Comparison of ENCODE assay signal across 8 cellular contexts in genomic region chr19:6740589-6741348, GRCh38. TPM values are rescaled to one million over a fixed set of nuclear protein-coding genes. Genes with fewer than 3 reads are reported as not detected.
DNase-seq lines count a peak whose midpoint lies in the region; ATAC-seq and TF ChIP-seq lines count a peak whose summit lies in the region.

No MANE protein-coding gene starts in this region.

- peaks cover 44% of the 10 kb centered on the region for H3F3A ChIP-seq in GM23248 (ENCODE audit: insufficient read depth)

- no peaks in the 10 kb centered on the region for H3K9me3 Mint-ChIP-seq in natural killer cell treated with Interleukin-12 subunit alpha and Interleukin-12 subunit beta and Interleukin-15 and Interleukin-18, amount 100 ng/mL, for 72 hours

- H3K4me1 ChIP-seq in GM23248 (ENCODE audit: insufficient read depth) (peaks cover 42% of the 10 kb centered on the region), esophagus muscularis mucosa (peaks cover 57 to 81% (median 75%) of the 10 kb centered on the region in 4 donors)

- H3K27me3 ChIP-seq in GM23248 (replicated peaks; ENCODE audit: insufficient read depth) (no peaks in the 10 kb centered on the region), WERI-Rb-1 (ENCODE audit: insufficient read depth, low read depth, severe bottlenecking) (no peaks in the 10 kb centered on the region), esophagus muscularis mucosa (no peaks in the 10 kb centered on the region)

- peak overlapping the region; percentile 81 for H3K9ac ChIP-seq in GM23248

- DNase-seq in ACHN (peak; percentile 59), GM23248 (peak; percentile 51), WERI-Rb-1 (peak; percentile 88), esophagus muscularis mucosa (ENCODE audit: extremely low spot score) (no peak)
- peak; percentile 80 for DNase-seq in natural killer cell treated with Interleukin-12 subunit alpha and Interleukin-12 subunit beta and Interleukin-15 and Interleukin-18, amount 100 ng/mL, for 72 hours (ENCODE audit: low spot score)

- intact Hi-C loops in esophagus muscularis mucosa (cut with DNase I): loop anchor here (10.0 kb wide), 1 partner anchor 324 kb away; the partner anchor contains the start of gene ZNF557

- peak overlapping the region; percentile 94 for H3K4me3 ChIP-seq in GM23248
- peak overlapping the region; percentile 67 for H3K4me3 ChIP-seq in WERI-Rb-1 (ENCODE audit: low read depth, low read length)
- peak overlapping the region; percentile 84 to 96 (median 90) for H3K4me3 ChIP-seq in esophagus muscularis mucosa

- H3K4me2 ChIP-seq in GM23248 (ENCODE audit: unreplicated experiment): peak overlapping the region; percentile 90

- peak overlapping the region; percentile 79 for H3K4me3 Mint-ChIP-seq in natural killer cell treated with Interleukin-12 subunit alpha and Interleukin-12 subunit beta and Interleukin-15 and Interleukin-18, amount 100 ng/mL, for 72 hours

- H3K36me3 Mint-ChIP-seq in natural killer cell treated with Interleukin-12 subunit alpha and Interleukin-12 subunit beta and Interleukin-15 and Interleukin-18, amount 100 ng/mL, for 72 hours: peaks cover 9% of the 10 kb centered on the region

- no peaks in the 10 kb centered on the region for H4K20me1 ChIP-seq in GM23248 (ENCODE audit: insufficient read depth)

- H3K9me3 ChIP-seq in GM23248 (ENCODE audit: low read depth) (no peaks in the 10 kb centered on the region), WERI-Rb-1 (ENCODE audit: severe bottlenecking) (no peaks in the 10 kb centered on the region), esophagus muscularis mucosa (no peaks in the 10 kb centered on the region)

- H3K27me3 Mint-ChIP-seq in natural killer cell treated with Interleukin-12 subunit alpha and Interleukin-12 subunit beta and Interleukin-15 and Interleukin-18, amount 100 ng/mL, for 72 hours: no peaks in the 10 kb centered on the region

- TF ChIP-seq EP300 in esophagus muscularis mucosa (IDR thresholded peaks at IDR 0.05): peak; percentile 39

- in situ Hi-C loops in ACHN (cut with HindIII; ENCODE audit: low pct_ligation_motif_present, low pct_unique_long_range_greater_than_20kb, low sequenced_read_pairs): no loop called here
- in situ Hi-C loops in GM23248 (cut with MboI): no loop called here

- no peak for TF ChIP-seq POLR2A in esophagus muscularis mucosa (IDR thresholded peaks at IDR 0.05; ENCODE audit: low read depth)

- peak overlapping the region; percentile 14 to 53 for H3K27ac Mint-ChIP-seq in natural killer cell treated with Interleukin-12 subunit alpha and Interleukin-12 subunit beta and Interleukin-15 and Interleukin-18, amount 100 ng/mL, for 72 hours

- peak overlapping the region; percentile 46 for H3K27ac ChIP-seq in GM23248
- peak overlapping the region; percentile 70 for H3K27ac ChIP-seq in WERI-Rb-1
- H3K27ac ChIP-seq in esophagus muscularis mucosa (replicated peaks in 1 of 4): peak overlapping the region; percentile 92 to 96 (median 95)

- no peak for TF ChIP-seq CTCF in WERI-Rb-1 (IDR thresholded peaks at IDR 0.05; ENCODE audit: low read depth, low read length)
- TF ChIP-seq CTCF in esophagus muscularis mucosa (IDR thresholded peaks at IDR 0.05): no peak

- peaks cover 26 to 50% of the 10 kb centered on the region in 2 donors for H3K4me1 Mint-ChIP-seq in natural killer cell treated with Interleukin-12 subunit alpha and Interleukin-12 subunit beta and Interleukin-15 and Interleukin-18, amount 100 ng/mL, for 72 hours (ENCODE audit: low read depth in 2 of 2)

- peak overlapping the region; percentile 77 for H2AFZ ChIP-seq in GM23248

- 0 out of 2 replicates have a peak, but pooled peaks cover 3% of the 10 kb centered on the region for H3K36me3 ChIP-seq in GM23248 (ENCODE audit: low read depth)
- peaks cover 31% of the 10 kb centered on the region for H3K36me3 ChIP-seq in WERI-Rb-1
- H3K36me3 ChIP-seq in esophagus muscularis mucosa: peaks cover 7 to 37% (median 18%) of the 10 kb centered on the region in 4 donors

- peaks cover 36% of the 10 kb centered on the region for H3K79me2 ChIP-seq in GM23248 (ENCODE audit: insufficient read depth)

- no peaks in the 10 kb centered on the region for H3K9me2 ChIP-seq in GM23248 (ENCODE audit: insufficient read depth)

- 0 to 1% methylated on average over 23 to 39 of the region's 46 CpGs for WGBS in GM23248 (ENCODE audit: low coverage in 1 of 2, low lambda C conversion rate in 2 of 2, missing lambda C conversion rate in 2 of 2), 2 experiments
- 2% methylated on average over 6 of the region's 46 CpGs for WGBS in esophagus muscularis mucosa

- no peak for ATAC-seq in natural killer cell treated with Interleukin-12 subunit alpha and Interleukin-12 subunit beta and Interleukin-15 and Interleukin-18, amount 100 ng/mL, for 72 hours
- ATAC-seq in HG03045 (IDR thresholded peaks at IDR 0.05; ENCODE audit: unreplicated experiment) (no peak), GM21786 (IDR thresholded peaks at IDR 0.05; ENCODE audit: unreplicated experiment) (no peak), GM19023 (IDR thresholded peaks at IDR 0.05; ENCODE audit: unreplicated experiment) (no peak)

RNA-seq across cellular contexts. Expression of gene TRIP10, which starts 1.3 kb away (rescaled TPM):
- 48.0 and 68.2 TPM in 2 replicates for total RNA-seq in GM23248 (2014; rRNA removed; shearing (Covaris generic))
- polyA plus RNA-seq in GM23248 (2016; fragmentation: Nextera tagmentation; extraction: Ambion mirVana): 48.9 and 50.1 TPM in 2 replicates
- total RNA-seq in esophagus muscularis mucosa: 100 to 1,000 TPM in 3 of 4 donors, 10 to 100 TPM in 1; 85.8 to 148 (median 118) TPM
- 10 to 100 TPM; 44.8 to 76.5 TPM for total RNA-seq in natural killer cell treated with Interleukin-12 subunit alpha and Interleukin-12 subunit beta and Interleukin-15 and Interleukin-18, amount 100 ng/mL, for 72 hours

RNA-seq across cellular contexts. Expression of gene GPR108, which starts 3.4 kb away (rescaled TPM):
- total RNA-seq in GM23248 (2014; rRNA removed; shearing (Covaris generic)): 75.7 and 77.3 TPM in 2 replicates
- 78.8 and 83.5 TPM in 2 replicates for polyA plus RNA-seq in GM23248 (2016; fragmentation: Nextera tagmentation; extraction: Ambion mirVana)
- total RNA-seq in esophagus muscularis mucosa: 10 to 100 TPM; 38.2 to 61.7 (median 48.2) TPM
- 10 to 100 TPM; 67.4 to 70.4 TPM for total RNA-seq in natural killer cell treated with Interleukin-12 subunit alpha and Interleukin-12 subunit beta and Interleukin-15 and Interleukin-18, amount 100 ng/mL, for 72 hours

RNA-seq across cellular contexts. Expression of gene C3, which starts 20.3 kb away (rescaled TPM):
- 3.1 and 5.6 TPM in 2 replicates for total RNA-seq in GM23248 (2014; rRNA removed; shearing (Covaris generic))
- 3.5 and 4.8 TPM in 2 replicates for polyA plus RNA-seq in GM23248 (2016; fragmentation: Nextera tagmentation; extraction: Ambion mirVana)
- 1,000 to 10,000 TPM in 1 of 4 donors, 100 to 1,000 TPM in 3; 393 to 1,020 (median 677) TPM for total RNA-seq in esophagus muscularis mucosa
- 1 to 10 TPM; 3.5 to 9.2 TPM for total RNA-seq in natural killer cell treated with Interleukin-12 subunit alpha and Interleukin-12 subunit beta and Interleukin-15 and Interleukin-18, amount 100 ng/mL, for 72 hours

RNA-seq across cellular contexts. Expression of gene SH2D3A, which starts 26.5 kb away (rescaled TPM):
- not detected in 2 replicates for total RNA-seq in GM23248 (2014; rRNA removed; shearing (Covaris generic))
- polyA plus RNA-seq in GM23248 (2016; fragmentation: Nextera tagmentation; extraction: Ambion mirVana): 0.18 TPM in 1 of 2 replicates, not detected in the other
- total RNA-seq in esophagus muscularis mucosa: under 1 TPM in 2 of 4 donors, not detected in 2; 0.33 to 0.34 TPM
- 10 to 100 TPM; 15.2 to 17.8 TPM for total RNA-seq in natural killer cell treated with Interleukin-12 subunit alpha and Interleukin-12 subunit beta and Interleukin-15 and Interleukin-18, amount 100 ng/mL, for 72 hours

RNA-seq across cellular contexts. Expression of gene VAV1, which starts 31.7 kb away (rescaled TPM):
- not detected in 2 replicates for total RNA-seq in GM23248 (2014; rRNA removed; shearing (Covaris generic))
- polyA plus RNA-seq in GM23248 (2016; fragmentation: Nextera tagmentation; extraction: Ambion mirVana): not detected in 2 replicates
- 1 to 10 TPM; 2.9 to 8.0 (median 4.1) TPM for total RNA-seq in esophagus muscularis mucosa
- total RNA-seq in natural killer cell treated with Interleukin-12 subunit alpha and Interleukin-12 subunit beta and Interleukin-15 and Interleukin-18, amount 100 ng/mL, for 72 hours: 100 to 1,000 TPM; 166 to 167 TPM

Comparison
In these comparisons a context has a peak if more than half of its experiments do, and no peak if none do; other contexts are left out.
1. RNA of gene C3, which starts 20.3 kb away (total RNA-seq): 393 to 1,020 TPM in esophagus muscularis mucosa; 3.5 to 9.2 TPM in natural killer cell treated with Interleukin-12 subunit alpha and Interleukin-12 subunit beta and Interleukin-15 and Interleukin-18, amount 100 ng/mL, for 72 hours and 3.1 to 5.6 TPM in GM23248; every median in the first group is over 10 times any median in the second.
2. Peak in every context shown above with its lines, with median percentiles within 50 percentile points of each other: H3K27ac ChIP-seq and H3K4me3 ChIP-seq.